15 cellular contexts compared by ENCODE assay signal in genomic region chr6:170032706-170033309, GRCh38.
"Had no signal": no experiment of that assay in that cellular context is flagged by ENCODE, and none has a peak within 500 bp of the region (broad histone marks: within the 10 kb centered on the region; RNA-seq: fewer than 3 reads in every experiment).

No MANE protein-coding gene starts in this region.

- H3K27me3 Mint-ChIP-seq: activated T-cell treated with anti-CD3 and anti-CD28 coated beads, Interleukin-2, amount 50 U/mL, for 24 hours; T-helper 17 cell had no signal

- ATAC-seq: effector memory CD8-positive, alpha-beta T cell; T-helper 17 cell had no signal

- DNase-seq: activated CD4-positive, alpha-beta T cell treated with anti-CD3 and anti-CD28 coated beads, Interleukin-2, amount 50 U/mL, for 1 hour; activated gamma-delta T cell treated with Interleukin-2 at 50 U/mL for 16 hours; activated T-cell treated with anti-CD3 and anti-CD28 coated beads, Interleukin-2, amount 50 U/mL, for 24 hours; caudate nucleus; cortex of kidney; effector memory CD8-positive, alpha-beta T cell; hippocampal formation; nucleus accumbens; SHP77 treated with DMSO at 0.1 percent for 48 hours; stimulated activated CD4-positive, alpha-beta T cell treated with anti-CD3 and anti-CD28 coated beads, Interleukin-4, amount 100 ng/mL, for 24 hours; T-helper 17 cell; trophoblast cell had no signal

- H3K4me1 Mint-ChIP-seq: activated B cell treated with CpG ODN at 0.5 μM for 24 hours, T-helper 17 cell had no signal

- H3K4me3 Mint-ChIP-seq: activated B cell treated with CpG ODN at 0.5 μM for 24 hours; activated T-cell treated with anti-CD3 and anti-CD28 coated beads, Interleukin-2, amount 50 U/mL, for 24 hours; effector memory CD8-positive, alpha-beta T cell; naive thymus-derived CD4-positive, alpha-beta T cell; T-helper 17 cell had no signal

- H3K27ac Mint-ChIP-seq: activated B cell treated with CpG ODN at 0.5 μM for 24 hours; activated T-cell treated with anti-CD3 and anti-CD28 coated beads, Interleukin-2, amount 50 U/mL, for 24 hours; effector memory CD8-positive, alpha-beta T cell; progenitor cell of endocrine pancreas; T-helper 17 cell had no signal
